In genomic region chr6:90180526-90180925, GRCh38 we compare ENCODE assay signal across 26 cellular contexts.
"Had no signal": no experiment of that assay in that cellular context is flagged by ENCODE, and none has a peak within 500 bp of the region (broad histone marks: within the 10 kb centered on the region; RNA-seq: fewer than 3 reads in every experiment).

No MANE protein-coding gene starts in this region.

- H3K36me3 ChIP-seq: colonic mucosa, gastrocnemius medialis, neutrophil, pancreas, right lobe of liver, tibial artery had no signal

- H3K27me3 ChIP-seq: colonic mucosa, gastrocnemius medialis, pancreas, right lobe of liver, testis, tibial artery had no signal

- H3K27ac ChIP-seq: colonic mucosa, epithelial cell of prostate, gastrocnemius medialis, neutrophil, pancreas, right lobe of liver, testis, tibial artery had no signal

- H3K9me3 Mint-ChIP-seq: dendritic cell treated with granulocyte-macrophage colony-stimulating factor and Interleukin-4, amounts not matched to agents 40 ng/mL and 50 ng/mL, for 4 days; natural killer cell treated with Interleukin-12 subunit alpha and Interleukin-12 subunit beta and Interleukin-15 and Interleukin-18, amount 100 ng/mL, for 72 hours; neural crest cell; type B pancreatic cell had no signal

- H3K4me1 ChIP-seq: testis had no signal

- DNase-seq: colonic mucosa; effector CD8-positive, alpha-beta T cell; endodermal cell; foreskin fibroblast; gastrocnemius medialis; head of caudate nucleus; kidney; mesendoderm; pancreas; retina; right lobe of liver; small intestine; stimulated activated CD4-positive, alpha-beta T cell treated with anti-CD3 and anti-CD28 coated beads, Interleukin-15, amount 100 ng/mL, for 24 hours; stimulated activated CD4-positive, alpha-beta T cell treated with anti-CD3 and anti-CD28 coated beads, Interleukin-2, amount 100 ng/mL, for 48 hours; stimulated activated naive CD4-positive, alpha-beta T cell; substantia nigra; testis; tibial artery had no signal

- ATAC-seq: esophagus mucosa; gastrocnemius medialis; left lobe of liver; natural killer cell treated with Interleukin-12 subunit alpha and Interleukin-12 subunit beta and Interleukin-15 and Interleukin-18, amount 100 ng/mL, for 72 hours; pancreas; right lobe of liver had no signal

- H3K27ac Mint-ChIP-seq: dendritic cell treated with granulocyte-macrophage colony-stimulating factor and Interleukin-4, amounts not matched to agents 40 ng/mL and 50 ng/mL, for 4 days; endodermal cell; type B pancreatic cell had no signal

- H3K36me3 Mint-ChIP-seq: natural killer cell treated with Interleukin-12 subunit alpha and Interleukin-12 subunit beta and Interleukin-15 and Interleukin-18, amount 100 ng/mL, for 72 hours; type B pancreatic cell had no signal

- H3K27me3 Mint-ChIP-seq: type B pancreatic cell had no signal

- H3K4me3 Mint-ChIP-seq: dendritic cell treated with granulocyte-macrophage colony-stimulating factor and Interleukin-4, amounts not matched to agents 40 ng/mL and 50 ng/mL, for 4 days; endodermal cell; natural killer cell treated with Interleukin-12 subunit alpha and Interleukin-12 subunit beta and Interleukin-15 and Interleukin-18, amount 100 ng/mL, for 72 hours; neural crest cell; type B pancreatic cell had no signal

- H3K4me3 ChIP-seq: colonic mucosa, gastrocnemius medialis, pancreas, right lobe of liver, testis, tibial artery had no signal

- H3K9me3 ChIP-seq: colonic mucosa, gastrocnemius medialis, neutrophil, pancreas, right lobe of liver, testis, tibial artery had no signal
